Comparison of ENCODE assay signal across 9 cellular contexts in the genomic region with DNA sequence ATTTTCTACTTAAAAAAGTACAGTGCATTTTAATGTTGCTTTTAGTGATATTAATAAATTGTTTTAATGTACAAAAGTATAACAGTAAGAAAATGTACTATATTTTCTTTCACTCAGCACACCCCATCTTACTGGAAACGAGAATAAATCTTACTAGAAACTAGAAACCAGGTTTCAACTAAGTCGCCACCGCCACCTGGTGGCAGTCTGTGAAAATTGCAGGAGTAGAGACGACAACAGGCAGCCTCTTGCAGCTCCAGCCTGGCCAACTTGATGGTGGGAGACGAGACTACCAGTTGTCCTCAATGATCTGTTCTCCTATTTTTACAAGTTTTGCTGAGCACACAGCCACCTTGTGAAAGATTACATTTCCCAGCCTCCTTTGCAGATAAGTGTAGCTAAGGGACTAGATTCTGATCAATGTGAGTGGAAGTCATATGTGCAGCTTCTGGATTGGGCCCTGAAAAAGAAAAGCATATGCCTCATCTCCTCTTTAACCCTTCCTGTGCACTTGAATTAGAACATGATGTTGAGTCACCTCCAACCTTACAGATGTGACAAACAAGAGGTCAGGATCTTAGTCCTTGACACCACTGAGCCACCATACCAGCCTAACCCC. TPM values are rescaled to one million over a fixed set of nuclear protein-coding genes. Genes with fewer than 3 reads are reported as not detected.
DNase-seq lines count a peak whose midpoint lies in the region; ATAC-seq and TF ChIP-seq lines count a peak whose summit lies in the region.
"Had no signal": no experiment of that assay in that cellular context is flagged by ENCODE, and none has a peak within 500 bp of the region (broad histone marks: within the 10 kb centered on the region; RNA-seq: fewer than 3 reads in every experiment).

No MANE protein-coding gene starts in this region.

- H3K27ac ChIP-seq in OCI-LY7 (ENCODE audit: low read depth, low read length, poor library complexity, severe bottlenecking) (no peak overlapping the region), hepatocyte (no peak overlapping the region)

- peaks cover 13% of the 10 kb centered on the region for H3K27me3 Mint-ChIP-seq in HFFc6 (ENCODE audit: insufficient read depth)

- H4K20me1 ChIP-seq in OCI-LY7 (ENCODE audit: insufficient read depth, low read length) (no peaks in the 10 kb centered on the region), hepatocyte (ENCODE audit: insufficient read depth, poor library complexity, severe bottlenecking) (no peaks in the 10 kb centered on the region)

- DNase-seq in COLO668 (lab: John Stamatoyannopoulos, UW; ENCODE audit: unreplicated experiment) (peak; percentile 72), HFFc6 (peak; percentile 43), OCI-LY7 (ENCODE audit: low spot score) (peak; percentile 66), hepatocyte (ENCODE audit: low spot score) (peak; percentile 82)
- DNase-seq in activated naive CD4-positive, alpha-beta T cell treated with Interleukin-2 at 50 U/mL for 16 hours = peak; percentile 54
- DNase-seq in stimulated activated CD4-positive, alpha-beta T cell treated with anti-CD3 and anti-CD28 coated beads, TNF-alpha, amount 100 ng/mL, for 48 hours (ENCODE audit: low read depth in 3 of 3) = peak; percentile 48 to 68 (median 66)

- H3K4me1 ChIP-seq in OCI-LY7 (ENCODE audit: insufficient read depth, low read length, poor library complexity, severe bottlenecking) (no peaks in the 10 kb centered on the region), hepatocyte (ENCODE audit: insufficient read depth) (no peaks in the 10 kb centered on the region)

- H3K4me1 Mint-ChIP-seq in HFFc6 (ENCODE audit: low read depth) = no peaks in the 10 kb centered on the region

- POLR2A ChIA-PET in OCI-LY7 (lab: Charles Lee) = no interaction called here

- TF ChIP-seq CTCF in HFFc6 (IDR thresholded peaks at IDR 0.05) (peak; percentile 94), OCI-LY7 (conservative IDR thresholded peaks at IDR 0.05; ENCODE audit: low read length) (peak; percentile 90), hepatocyte (IDR thresholded peaks at IDR 0.05; ENCODE audit: poor library complexity) (peak; percentile 67)

- H3K4me3 ChIP-seq in OCI-LY7 (ENCODE audit: low read depth, low read length, poor library complexity, severe bottlenecking) (no peak overlapping the region), hepatocyte (no peak overlapping the region)

- no peak for ATAC-seq in esophagus mucosa
- ATAC-seq in GM18520 (IDR thresholded peaks at IDR 0.05; ENCODE audit: unreplicated experiment) = no peak

- H3K79me2 ChIP-seq in OCI-LY7 (ENCODE audit: insufficient read depth, low read depth, low read length) (no peaks in the 10 kb centered on the region), hepatocyte (no peaks in the 10 kb centered on the region)

- H3K27me3 ChIP-seq in hepatocyte = no peaks in the 10 kb centered on the region

- peaks cover 6% of the 10 kb centered on the region; the same call in 1 of the 2 replicates for H3K36me3 Mint-ChIP-seq in HFFc6 (ENCODE audit: low read depth)

- H3K4me2 ChIP-seq in OCI-LY7 (ENCODE audit: low read length) (no peak overlapping the region), hepatocyte (no peak overlapping the region)

- CTCF ChIA-PET in OCI-LY7 (lab: Charles Lee; ENCODE audit: unreplicated experiment) = no interaction called here

- H3K36me3 ChIP-seq in OCI-LY7 (ENCODE audit: insufficient read depth, low read length) (no peaks in the 10 kb centered on the region), hepatocyte (replicated peaks; ENCODE audit: insufficient read depth, low read depth) (no peaks in the 10 kb centered on the region)

- H3K9me2 ChIP-seq in OCI-LY7 (ENCODE audit: insufficient read depth, low read length) (no peaks in the 10 kb centered on the region), hepatocyte (replicated peaks; ENCODE audit: insufficient read depth) (no peaks in the 10 kb centered on the region)

- no peak overlapping the region for H3K27ac Mint-ChIP-seq in HFFc6

- peaks cover 6% of the 10 kb centered on the region; the same call in 1 of the 2 replicates for H3K9me3 ChIP-seq in OCI-LY7 (ENCODE audit: low read length)
- H3K9me3 ChIP-seq in hepatocyte (ENCODE audit: low read depth) = no peaks in the 10 kb centered on the region

- BruUV-seq in OCI-LY7 (replicated peaks; lab: Mats Ljungman, UMichigan) = no TSS peak

- peaks cover 16% of the 10 kb centered on the region for H3K9me3 Mint-ChIP-seq in HFFc6

- WGBS in hepatocyte (ENCODE audit: low lambda C conversion rate, missing lambda C conversion rate) = 12% methylated on average over 5 of the region's 5 CpGs

- H2AFZ ChIP-seq in OCI-LY7 (ENCODE audit: low read length) (no peak overlapping the region), hepatocyte (no peak overlapping the region)

- intact Hi-C loops in OCI-LY7 (cut with micrococcal nuclease; ENCODE audit: unreplicated experiment) = loop anchor here (10.0 kb wide), 1 partner anchor 144 kb away; no protein-coding TSS in a partner anchor

- H3K4me3 Mint-ChIP-seq in HFFc6 = no peak overlapping the region
- H3K4me3 Mint-ChIP-seq: T-helper 1 cell treated with Interleukin-12 subunit alpha and Interleukin-12 subunit beta and Interleukin-4 antibody, amounts not matched to agents 30 μg/mL and 1 μg/mL, for 36 hours had no signal

RNA-seq across cellular contexts. Expression of a gene that starts 8.7 kb away (rescaled TPM):
- total RNA-seq in HFFc6 (2021; fragmentation: NEBNext Ultra II Directional; extraction: Animal tissue kit (Norgen Biotek cat#: 25700)) = under 1 TPM in 1 of 6 experiments, not detected in 5; 0.05 TPM
- not detected in 2 replicates for total RNA-seq in OCI-LY7 (2014; rRNA removed; shearing (Covaris generic))
- total RNA-seq in OCI-LY7 (2022) (not detected in 2 replicates), hepatocyte (0.10 TPM in 1 of 2 replicates, not detected in the other), esophagus mucosa (not detected)
- polyA plus RNA-seq in hepatocyte = 0.33 TPM in 1 of 2 replicates, not detected in the other
